ENCODE assay signal across 19 cellular contexts in the genomic region with DNA sequence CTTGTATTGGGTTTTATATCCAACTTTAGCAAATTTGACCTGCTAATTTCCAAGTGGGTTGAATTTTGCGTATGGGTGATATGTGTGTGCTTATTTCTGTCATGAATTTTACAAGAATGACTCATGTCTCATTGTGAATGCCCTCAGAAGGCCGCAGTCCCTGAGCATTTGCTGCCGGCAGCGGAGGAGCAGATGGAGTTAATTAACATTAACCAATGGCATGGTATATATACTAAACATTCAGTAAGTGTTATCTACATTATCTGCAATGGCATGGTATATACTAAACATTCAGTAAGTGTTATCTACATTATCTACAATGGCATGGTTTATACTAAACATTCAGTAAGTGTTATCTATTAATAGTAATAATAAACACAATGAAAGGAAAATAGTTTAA.
A peak's percentile ranks its signal among the peaks of the same experiment; 100 is the strongest.
DNase-seq lines count a peak whose midpoint lies in the region; FAIRE-seq and TF ChIP-seq lines count a peak whose summit lies in the region.
"Had no signal": no experiment of that assay in that cellular context is flagged by ENCODE, and none has a peak within 500 bp of the region (broad histone marks: within the 10 kb centered on the region; RNA-seq: fewer than 3 reads in every experiment).

No MANE protein-coding gene starts in this region.

- H3K4me3 ChIP-seq in BE2C (ENCODE audit: low read depth, low read length) (no peak overlapping the region), cardiac fibroblast (replicated peaks in 1 of 2; ENCODE audit: low read depth in 2 of 2, low read length in 2 of 2) (no peak overlapping the region), mesenchymal stem cell (ENCODE audit: insufficient read depth in 1 of 2, low read depth in 1 of 2, low read length in 2 of 2) (no peak overlapping the region), adrenal gland (no peak overlapping the region)
- H3K4me3 ChIP-seq: BLaER1 treated with 17β-estradiol and CSF1 and Interleukin-3, amounts not matched to agents 10 nM and 100 nM had no signal

- DNase-seq in BE2C, result peak; percentile 48
- DNase-seq in M059J (ENCODE audit: low read depth), result peak; percentile 64
- DNase-seq in cardiac fibroblast (ENCODE audit: low read depth in 2 of 2), result peak; percentile 48 to 49
- DNase-seq in mesenchymal stem cell, result peak; percentile 66
- no peak for DNase-seq in HTR-8/SVneo (ENCODE audit: insufficient read length, low spot score)
- DNase-seq in activated CD4-positive, CD25-positive, alpha-beta regulatory T cell treated with anti-CD3 and anti-CD28 coated beads, Interleukin-2, amount 50 U/mL, for 72 hours, result no peak
- DNase-seq in NCI-H2227 (lab: John Stamatoyannopoulos, UW; ENCODE audit: unreplicated experiment), result no peak
- DNase-seq in adrenal gland, result no peak
- DNase-seq: activated CD4-positive, CD25-positive, alpha-beta regulatory T cell; amygdala; dermis blood vessel endothelial cell; hippocampal formation; left colon; NCI-H1417 treated with DMSO at 0.1 percent for 48 hours; NK-92 treated with Interleukin-12 subunit alpha and Interleukin-12 subunit beta, amount 100 ng/mL, for 24 hours; nucleus accumbens; T-helper 2 cell had no signal

- H3K27me3 ChIP-seq in BE2C, result no peaks in the 10 kb centered on the region
- no peaks in the 10 kb centered on the region for H3K27me3 ChIP-seq in mesenchymal stem cell (ENCODE audit: control insufficient read depth in 1 of 2, insufficient read depth in 1 of 2, low read length in 2 of 2)
- H3K27me3 ChIP-seq in adrenal gland, result no peaks in the 10 kb centered on the region
- H3K27me3 ChIP-seq: BLaER1 treated with 17β-estradiol and CSF1 and Interleukin-3, amounts not matched to agents 10 nM and 100 nM had no signal

- FAIRE-seq in HTR-8/SVneo (lab: Jason Lieb, UNC), result no peak

- H3K27ac ChIP-seq in mesenchymal stem cell (ENCODE audit: low read length, poor library complexity, severe bottlenecking) (no peak overlapping the region), adrenal gland (no peak overlapping the region)
- H3K27ac ChIP-seq: BLaER1 treated with 17β-estradiol and CSF1 and Interleukin-3, amounts not matched to agents 10 nM and 100 nM; KMS-11 had no signal

- H2BK5ac ChIP-seq in mesenchymal stem cell (ENCODE audit: low read depth, low read length, poor library complexity, severe bottlenecking), result no peak overlapping the region

- no peak overlapping the region for H2AK5ac ChIP-seq in mesenchymal stem cell (ENCODE audit: low read length, severe bottlenecking)

- H3K9me3 ChIP-seq in BE2C (no peaks in the 10 kb centered on the region), mesenchymal stem cell (ENCODE audit: control insufficient read depth, low read length) (peaks cover 4% of the 10 kb centered on the region), adrenal gland (replicated peaks in 1 of 3) (no peaks in the 10 kb centered on the region)

- no peaks in the 10 kb centered on the region for H3K79me1 ChIP-seq in mesenchymal stem cell (replicated peaks; ENCODE audit: low read length, poor library complexity, severe bottlenecking)

- H3K14ac ChIP-seq in mesenchymal stem cell (ENCODE audit: low read length in 2 of 2), result no peak overlapping the region

- no peak overlapping the region for H2BK15ac ChIP-seq in mesenchymal stem cell (ENCODE audit: low read depth, poor library complexity, severe bottlenecking)

- no peaks in the 10 kb centered on the region for H3K4me1 ChIP-seq in BE2C
- H3K4me1 ChIP-seq in mesenchymal stem cell (ENCODE audit: control insufficient read depth, insufficient read depth, low read depth, low read length), result no peaks in the 10 kb centered on the region
- no peaks in the 10 kb centered on the region for H3K4me1 ChIP-seq in adrenal gland (replicated peaks in 1 of 2)
- H3K4me1 ChIP-seq: BLaER1 treated with 17β-estradiol and CSF1 and Interleukin-3, amounts not matched to agents 10 nM and 100 nM had no signal

- no peak for TF ChIP-seq POLR2A in adrenal gland (IDR thresholded peaks at IDR 0.05)

- H2BK120ac ChIP-seq in mesenchymal stem cell (ENCODE audit: low read depth, low read length), result no peak overlapping the region

- no peak overlapping the region for H3K4me2 ChIP-seq in mesenchymal stem cell (ENCODE audit: low read length, poor library complexity, severe bottlenecking)
- H3K4me2 ChIP-seq: BLaER1 treated with 17β-estradiol and CSF1 and Interleukin-3, amounts not matched to agents 10 nM and 100 nM; KMS-11 had no signal

- no peaks in the 10 kb centered on the region for H3K36me3 ChIP-seq in BE2C
- H3K36me3 ChIP-seq in mesenchymal stem cell (ENCODE audit: control insufficient read depth in 1 of 2, insufficient read depth in 2 of 2, low read depth in 1 of 2, low read length in 2 of 2), result peaks cover 0 to 2% of the 10 kb centered on the region in 2 experiments
- no peaks in the 10 kb centered on the region for H3K36me3 ChIP-seq in adrenal gland (replicated peaks in 1 of 2)
- H3K36me3 ChIP-seq: BLaER1 treated with 17β-estradiol and CSF1 and Interleukin-3, amounts not matched to agents 10 nM and 100 nM had no signal

- 0% methylated on average over 3 of the region's 4 CpGs for WGBS in mesenchymal stem cell
- WGBS in adrenal gland, 4 donors, result 33 to 53% (median 41%) methylated on average over 4 of the region's 4 CpGs

- H3K18ac ChIP-seq in mesenchymal stem cell (ENCODE audit: low read depth in 1 of 2, low read length in 2 of 2), result no peak overlapping the region

- no peak overlapping the region for H3K4ac ChIP-seq in mesenchymal stem cell (ENCODE audit: low read depth in 1 of 2, low read length in 2 of 2)

- no peak overlapping the region for H4K91ac ChIP-seq in mesenchymal stem cell (ENCODE audit: low read length)

- no peak overlapping the region for H3K23ac ChIP-seq in mesenchymal stem cell (ENCODE audit: low read length in 2 of 2)

- no peak overlapping the region for H3K9ac ChIP-seq in mesenchymal stem cell (ENCODE audit: low read length)
- H3K9ac ChIP-seq: BLaER1 treated with 17β-estradiol and CSF1 and Interleukin-3, amounts not matched to agents 10 nM and 100 nM; KMS-11 had no signal

- no peak overlapping the region for H4K8ac ChIP-seq in mesenchymal stem cell (ENCODE audit: low read length)

- intact Hi-C loops in adrenal gland (cut with DNase I), result no loop called here

- no peak overlapping the region for H2BK12ac ChIP-seq in mesenchymal stem cell (ENCODE audit: low read length in 2 of 2)

- TF ChIP-seq CTCF in BE2C (IDR thresholded peaks at IDR 0.05; ENCODE audit: low read depth, low read length), result no peak
- no peak for TF ChIP-seq CTCF in cardiac fibroblast (IDR thresholded peaks at IDR 0.05; ENCODE audit: low read depth, low read length)
- no peak for TF ChIP-seq CTCF in adrenal gland (IDR thresholded peaks at IDR 0.05)

- H2AFZ ChIP-seq in mesenchymal stem cell (ENCODE audit: low read depth, low read length), result no peak overlapping the region

Comparison
In these comparisons a context has a peak if more than half of its experiments do, and no peak if none do; other contexts are left out.
1. DNase-seq: peak in BE2C (single experiment), M059J (single experiment), cardiac fibroblast (2 of 2) and mesenchymal stem cell (single experiment); none in HTR-8/SVneo (single experiment), activated CD4-positive, CD25-positive, alpha-beta regulatory T cell treated with anti-CD3 and anti-CD28 coated beads, Interleukin-2, amount 50 U/mL, for 72 hours (single experiment), NCI-H2227 (single experiment) and adrenal gland (0 of 7).